In the genomic region with DNA sequence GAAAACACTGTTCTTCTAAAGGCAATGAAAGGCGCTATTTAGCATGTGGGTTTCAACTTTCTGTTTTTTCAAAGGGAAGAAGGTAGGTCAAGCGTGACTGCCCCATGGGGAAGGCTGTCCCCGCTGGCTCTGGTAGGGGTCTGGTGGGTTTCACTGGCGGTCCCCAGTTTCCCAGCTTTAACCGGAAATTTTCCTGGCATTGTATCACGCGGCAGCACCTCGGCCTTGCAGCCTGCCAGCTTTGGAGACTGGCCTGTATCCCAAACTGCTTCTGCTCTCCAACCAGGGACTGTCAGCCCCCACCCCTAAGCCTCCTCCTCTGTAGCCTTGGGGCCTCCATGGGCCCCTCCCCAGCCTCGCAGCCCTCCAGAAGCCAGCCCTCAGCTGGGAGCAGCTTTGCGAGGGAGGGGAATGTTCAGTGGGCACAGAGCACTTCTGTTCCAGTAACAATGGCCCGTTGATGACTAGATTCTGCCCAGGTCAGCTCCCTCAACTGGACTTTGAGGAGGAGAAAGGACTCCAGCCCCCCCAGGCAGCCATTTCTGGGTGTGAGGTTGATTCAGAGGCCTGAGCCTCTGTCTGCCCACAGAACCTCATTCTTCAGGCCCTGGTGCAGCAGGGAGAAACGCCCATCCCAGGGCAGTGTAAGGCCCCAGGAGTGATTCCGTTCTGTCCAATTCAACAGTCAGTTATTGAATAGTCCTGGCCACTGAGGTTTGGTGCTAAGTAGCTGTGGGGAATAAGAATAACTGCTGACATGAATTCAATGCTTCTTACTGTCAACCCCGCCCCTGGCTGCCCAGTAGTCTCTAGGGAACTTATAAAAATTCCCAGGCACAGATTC, we compare ENCODE assay signal across 10 cellular contexts. TPM values are rescaled to one million over a fixed set of nuclear protein-coding genes. Genes with fewer than 3 reads are reported as not detected.
DNase-seq lines count a peak whose midpoint lies in the region; ATAC-seq and TF ChIP-seq lines count a peak whose summit lies in the region.
"Had no signal": no experiment of that assay in that cellular context is flagged by ENCODE, and none has a peak within 500 bp of the region (broad histone marks: within the 10 kb centered on the region; RNA-seq: fewer than 3 reads in every experiment).

No MANE protein-coding gene starts in this region.

- H3K36me3 ChIP-seq in ACC112 (ENCODE audit: insufficient read depth, low read length) (no peaks in the 10 kb centered on the region), gastroesophageal sphincter (no peaks in the 10 kb centered on the region)

- no peak overlapping the region for H3K4me3 ChIP-seq in ACC112 (ENCODE audit: low read depth, low read length)
- H3K4me3 ChIP-seq in gastroesophageal sphincter, result peak overlapping the region in 1 of 2 donors; percentile 15

- WGBS in gastroesophageal sphincter (ENCODE audit: low coverage in 1 of 2), 2 donors, result 23 to 27% methylated on average over 2 to 4 of the region's 14 CpGs

- H3K4me1 ChIP-seq in ACC112 (ENCODE audit: control insufficient read depth, insufficient read depth, low read length, unreplicated experiment) (peaks cover 78% of the 10 kb centered on the region), gastroesophageal sphincter (peaks cover 18 to 100% (median 66%) of the 10 kb centered on the region in 3 donors)

- H3K27me3 ChIP-seq in ACC112 (ENCODE audit: insufficient read depth, low read length) (no peaks in the 10 kb centered on the region), gastroesophageal sphincter (no peaks in the 10 kb centered on the region)

- no peak for TF ChIP-seq EP300 in gastroesophageal sphincter (IDR thresholded peaks at IDR 0.05)

- H3K27ac ChIP-seq in ACC112 (ENCODE audit: low read depth, low read length) (peak overlapping the region; percentile 35), gastroesophageal sphincter (peak overlapping the region; percentile 47 to 91 (median 84))

- no peak for TF ChIP-seq POLR2A in gastroesophageal sphincter (IDR thresholded peaks at IDR 0.05)

- TF ChIP-seq CTCF in gastroesophageal sphincter (IDR thresholded peaks at IDR 0.05), result no peak

- H2AFZ ChIP-seq in ACC112 (ENCODE audit: low read length, unreplicated experiment), result no peak overlapping the region

- no peaks in the 10 kb centered on the region for H3K9me3 ChIP-seq in gastroesophageal sphincter

- ATAC-seq in SK-N-SH treated with all-trans-retinoic acid at 6 μM for 48 hours (peak; percentile 8; the same call in 1 of the 3 replicates), gastroesophageal sphincter (peak; percentile 24), GM19328 (IDR thresholded peaks at IDR 0.05; ENCODE audit: unreplicated experiment) (no peak), HG03378 (IDR thresholded peaks at IDR 0.05; ENCODE audit: unreplicated experiment) (no peak)

- peaks cover 75% of the 10 kb centered on the region for H3K79me2 ChIP-seq in ACC112 (ENCODE audit: control insufficient read depth, insufficient read depth, low read length, unreplicated experiment)

- DNase-seq in occipital lobe (lab: John Stamatoyannopoulos, UW), result peak; percentile 90
- DNase-seq in RKO (ENCODE audit: low spot score), result no peak
- no peak for DNase-seq in NCI-H526 treated with DMSO at 0.1 percent for 48 hours (lab: John Stamatoyannopoulos, UW)
- DNase-seq: activated gamma-delta T cell treated with Interleukin-2 at 50 U/mL for 16 hours had no signal

TF ChIP-seq in SK-N-SH treated with all-trans-retinoic acid at 6 μM for 48 hours, 23 proteins besides CTCF, POLR2A, EP300 and RAD21:
- TF ChIP-seq, protein P1, sequence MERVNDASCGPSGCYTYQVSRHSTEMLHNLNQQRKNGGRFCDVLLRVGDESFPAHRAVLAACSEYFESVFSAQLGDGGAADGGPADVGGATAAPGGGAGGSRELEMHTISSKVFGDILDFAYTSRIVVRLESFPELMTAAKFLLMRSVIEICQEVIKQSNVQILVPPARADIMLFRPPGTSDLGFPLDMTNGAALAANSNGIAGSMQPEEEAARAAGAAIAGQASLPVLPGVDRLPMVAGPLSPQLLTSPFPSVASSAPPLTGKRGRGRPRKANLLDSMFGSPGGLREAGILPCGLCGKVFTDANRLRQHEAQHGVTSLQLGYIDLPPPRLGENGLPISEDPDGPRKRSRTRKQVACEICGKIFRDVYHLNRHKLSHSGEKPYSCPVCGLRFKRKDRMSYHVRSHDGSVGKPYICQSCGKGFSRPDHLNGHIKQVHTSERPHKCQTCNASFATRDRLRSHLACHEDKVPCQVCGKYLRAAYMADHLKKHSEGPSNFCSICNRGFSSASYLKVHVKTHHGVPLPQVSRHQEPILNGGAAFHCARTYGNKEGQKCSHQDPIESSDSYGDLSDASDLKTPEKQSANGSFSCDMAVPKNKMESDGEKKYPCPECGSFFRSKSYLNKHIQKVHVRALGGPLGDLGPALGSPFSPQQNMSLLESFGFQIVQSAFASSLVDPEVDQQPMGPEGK (CRISPR knock-in tag; IDR thresholded peaks at IDR 0.05; ENCODE audit: borderline replicate concordance), result peak; percentile 27; the same call in 1 of the 2 replicates
- TF ChIP-seq ZFP3 (CRISPR knock-in tag; IDR thresholded peaks at IDR 0.05), result 0 out of 2 replicates have a peak, but pooled peaks have one; percentile 20
- TF ChIP-seq TSHZ2 (CRISPR knock-in tag; IDR thresholded peaks at IDR 0.05), result no peak

RNA-seq across cellular contexts. Expression of gene CHST3, which starts 17.1 kb away (rescaled TPM):
- total RNA-seq in gastroesophageal sphincter, result 10 to 100 TPM; 31.8 to 48.0 (median 37.3) TPM
- total RNA-seq in occipital lobe, result 7.2 TPM
- total RNA-seq: B cell had no signal

Comparison
In these comparisons a context has a peak if more than half of its experiments do, and no peak if none do; other contexts are left out.
1. ATAC-seq: peak in SK-N-SH treated with all-trans-retinoic acid at 6 μM for 48 hours (single experiment) and gastroesophageal sphincter (single experiment); none in GM19328 (single experiment) and HG03378 (single experiment).